In genomic region chr10:49138361-49138891, GRCh38 we compare ENCODE assay signal across 13 cellular contexts. TPM values are rescaled to one million over a fixed set of nuclear protein-coding genes. Genes with fewer than 3 reads are reported as not detected.
DNase-seq lines count a peak whose midpoint lies in the region; TF ChIP-seq lines count a peak whose summit lies in the region.
"Had no signal": no experiment of that assay in that cellular context is flagged by ENCODE, and none has a peak within 500 bp of the region (broad histone marks: within the 10 kb centered on the region; RNA-seq: fewer than 3 reads in every experiment).

No MANE protein-coding gene starts in this region.

- no peaks in the 10 kb centered on the region for H4K20me1 ChIP-seq in osteoblast (ENCODE audit: insufficient read depth, low read length)

- no peaks in the 10 kb centered on the region for H3K9me3 ChIP-seq in osteoblast (ENCODE audit: low read depth, low read length)

- peak; percentile 81 for DNase-seq in AG08395 (ENCODE audit: low spot score)
- DNase-seq in LHCN-M2 (ENCODE audit: low read depth) = peak; percentile 42
- peak; percentile 89 for DNase-seq in fibroblast of peridontal ligament (ENCODE audit: extremely low read depth)
- peak; percentile 81 for DNase-seq in osteoblast (ENCODE audit: insufficient read length, low spot score, missing footprints)
- DNase-seq in HUDEP-2 (lab: John Stamatoyannopoulos, UW; ENCODE audit: unreplicated experiment in 76 of 76) = no peak
- DNase-seq in NCI-H526 treated with DMSO at 0.1 percent for 48 hours (lab: John Stamatoyannopoulos, UW) = no peak
- DNase-seq in HuH-7 (ENCODE audit: low spot score) = no peak
- no peak for DNase-seq in NCI-H446 treated with DMSO at 0.1 percent for 48 hours (lab: John Stamatoyannopoulos, UW)
- DNase-seq: DMS79 treated with DMSO at 0.1 percent for 48 hours, KBM-7, NCI-H1694, SW 1271 had no signal

- peak overlapping the region; percentile 64 for H2AFZ ChIP-seq in osteoblast (ENCODE audit: low read length)

- no peaks in the 10 kb centered on the region for H3K36me3 ChIP-seq in osteoblast (ENCODE audit: insufficient read depth, low read length)

- H3K4me3 ChIP-seq in osteoblast (ENCODE audit: insufficient read depth, low read length) = peak overlapping the region; percentile 48

- H3K27ac ChIP-seq in osteoblast (ENCODE audit: low read depth, low read length) = peak overlapping the region; percentile 98

- no peak for TF ChIP-seq CTCF in osteoblast (IDR thresholded peaks at IDR 0.05; ENCODE audit: extremely low read depth, low read depth, low read length)

- peak overlapping the region; percentile 71 for H3K4me2 ChIP-seq in osteoblast (ENCODE audit: insufficient read depth, low read length)

- peaks cover 34% of the 10 kb centered on the region for H3K4me1 ChIP-seq in osteoblast (ENCODE audit: insufficient read depth, low read length)

- no peaks in the 10 kb centered on the region for H3K79me2 ChIP-seq in osteoblast (ENCODE audit: insufficient read depth, low read length)

- H3K27me3 ChIP-seq in osteoblast (ENCODE audit: insufficient read depth, low read length) = peaks cover 3% of the 10 kb centered on the region

RNA-seq across cellular contexts. Expression of gene FAM170B, which starts 4.6 kb away (rescaled TPM):
- not detected in 2 replicates for total RNA-seq in LHCN-M2 (2014; rRNA removed)
- polyA plus RNA-seq in LHCN-M2 (2012) = not detected
- not detected in 2 replicates for total RNA-seq in osteoblast
- total RNA-seq: mononuclear cell had no signal

RNA-seq across cellular contexts. Expression of gene VSTM4, which starts 23.1 kb away (rescaled TPM):
- total RNA-seq in LHCN-M2 (2014; rRNA removed) = 0.23 and 0.64 TPM in 2 replicates
- polyA plus RNA-seq in LHCN-M2 (2012) = 1.7 TPM
- total RNA-seq in osteoblast = 10.1 and 14.1 TPM in 2 replicates

RNA-seq across cellular contexts. Expression of gene TMEM273, which starts 49.8 kb away (rescaled TPM):
- total RNA-seq in LHCN-M2 (2014; rRNA removed) (not detected in 2 replicates), osteoblast (0.59 TPM in 1 of 2 replicates, not detected in the other)
- not detected for polyA plus RNA-seq in LHCN-M2 (2012)

Comparison
In these comparisons a context has a peak if more than half of its experiments do, and no peak if none do; other contexts are left out.
1. DNase-seq: peak in AG08395 (single experiment), LHCN-M2 (single experiment), fibroblast of peridontal ligament (single experiment) and osteoblast (single experiment); none in HUDEP-2 (0 of 76), NCI-H526 treated with DMSO at 0.1 percent for 48 hours (single experiment), HuH-7 (single experiment) and NCI-H446 treated with DMSO at 0.1 percent for 48 hours (single experiment).